12 cellular contexts compared by ENCODE assay signal in the genomic region with DNA sequence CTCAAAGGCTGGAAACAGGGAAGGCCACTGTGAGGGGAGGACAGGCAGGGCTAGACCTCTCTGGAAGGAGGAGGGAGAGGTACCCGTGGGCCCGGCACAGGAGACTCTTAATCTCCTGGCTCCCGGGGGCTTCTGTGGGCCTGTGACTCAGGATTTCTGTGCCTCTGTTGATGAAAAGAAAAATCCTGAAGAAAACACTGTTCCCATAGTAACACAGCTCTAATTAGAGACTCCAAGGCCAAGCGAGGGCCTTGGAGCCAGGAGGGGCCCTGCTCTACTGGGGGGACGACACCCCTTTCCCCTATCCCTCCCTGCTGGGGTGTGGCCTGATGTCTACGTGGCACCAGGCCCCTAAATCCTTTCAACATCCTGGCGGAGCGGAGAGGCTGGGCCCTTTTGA. TPM values are rescaled to one million over a fixed set of nuclear protein-coding genes. Genes with fewer than 3 reads are reported as not detected.
A peak's percentile ranks its signal among the peaks of the same experiment; 100 is the strongest.
DNase-seq lines count a peak whose midpoint lies in the region; ATAC-seq and TF ChIP-seq lines count a peak whose summit lies in the region.
"Had no signal": no experiment of that assay in that cellular context is flagged by ENCODE, and none has a peak within 500 bp of the region (broad histone marks: within the 10 kb centered on the region; RNA-seq: fewer than 3 reads in every experiment).

No MANE protein-coding gene starts in this region.

- H3K9me3 ChIP-seq in HAP-1 (no peaks in the 10 kb centered on the region), stomach (no peaks in the 10 kb centered on the region)
- H3K9me3 ChIP-seq: tibial artery had no signal

- intact Hi-C loops in stomach (cut with DNase I; ENCODE audit: low total_unique reads) = no loop called here

- peak overlapping the region; percentile 26 for H3K4me3 ChIP-seq in HAP-1
- H3K4me3 ChIP-seq in stomach = no peak overlapping the region
- H3K4me3 ChIP-seq: tibial artery had no signal

- H3K4me3 Mint-ChIP-seq in glutamatergic neuron (ENCODE audit: unreplicated experiment) = peak overlapping the region; percentile 97
- H3K4me3 Mint-ChIP-seq: activated CD4-positive, alpha-beta T cell treated with anti-CD3 and anti-CD28 coated beads, Interleukin-2, amount 10 ng/mL, durations not matched to agents 7 days and 5 days; activated naive CD8-positive, alpha-beta T cell treated with anti-CD3 and anti-CD28 coated beads for 36 hours had no signal

- 56 to 85% (median 70%) methylated on average over 8 of the region's 8 CpGs for WGBS in stomach, 5 donors

- in situ Hi-C loops in HAP-1 (cut with MboI; ENCODE audit: low sequenced_read_pairs) = no loop called here

- peaks cover 21% of the 10 kb centered on the region for H3K27me3 Mint-ChIP-seq in glutamatergic neuron (ENCODE audit: unreplicated experiment)

- peaks cover 21% of the 10 kb centered on the region for H3K4me1 Mint-ChIP-seq in glutamatergic neuron (ENCODE audit: low read depth, unreplicated experiment)

- TF ChIP-seq EP300 in stomach (IDR thresholded peaks at IDR 0.05) = no peak

- DNase-seq in HAP-1 (ENCODE audit: low spot score in 2 of 2) (peak; percentile 60 to 78), glutamatergic neuron (no peak), stomach (no peak), A172 (ENCODE audit: low spot score) (no peak), SK-N-DZ (ENCODE audit: low spot score) (no peak)
- DNase-seq: activated CD4-positive, alpha-beta T cell treated with anti-CD3 and anti-CD28 coated beads, Interleukin-2, amount 10 ng/mL, durations not matched to agents 7 days and 5 days; activated naive CD8-positive, alpha-beta T cell treated with anti-CD3 and anti-CD28 coated beads for 36 hours; kidney; tibial artery had no signal

- H3K36me3 ChIP-seq in HAP-1 (replicated peaks) = peaks cover 26% of the 10 kb centered on the region
- H3K36me3 ChIP-seq in stomach = no peaks in the 10 kb centered on the region
- H3K36me3 ChIP-seq: tibial artery had no signal

- ATAC-seq in GM18909 (IDR thresholded peaks at IDR 0.05; ENCODE audit: poor library complexity, unreplicated experiment) = no peak
- no peak for ATAC-seq in HG03439 (IDR thresholded peaks at IDR 0.05; ENCODE audit: unreplicated experiment)

- H3K27me3 ChIP-seq in HAP-1 (ENCODE audit: low read depth) (no peaks in the 10 kb centered on the region), stomach (peaks cover 4 to 63% (median 36%) of the 10 kb centered on the region in 3 donors)

- H3K27ac ChIP-seq in angular gyrus (ENCODE audit: low read depth, low read length) = peak overlapping the region; percentile 64
- H3K27ac ChIP-seq in stomach = peak overlapping the region in 3 of 5 donors; percentile 15 to 37 (median 32)

- no peak for TF ChIP-seq POLR2A in stomach (IDR thresholded peaks at IDR 0.05)

- TF ChIP-seq CTCF in glutamatergic neuron (IDR thresholded peaks at IDR 0.05; ENCODE audit: partially characterized antibody, unreplicated experiment) (no peak), stomach (IDR thresholded peaks at IDR 0.05) (no peak)

- H3K9me3 Mint-ChIP-seq in glutamatergic neuron (ENCODE audit: unreplicated experiment) = peaks cover 25% of the 10 kb centered on the region
- H3K9me3 Mint-ChIP-seq: activated CD4-positive, alpha-beta T cell treated with anti-CD3 and anti-CD28 coated beads, Interleukin-2, amount 10 ng/mL, durations not matched to agents 7 days and 5 days; activated naive CD8-positive, alpha-beta T cell treated with anti-CD3 and anti-CD28 coated beads for 36 hours had no signal

- H3K4me1 ChIP-seq in HAP-1 = peaks cover 39% of the 10 kb centered on the region
- H3K4me1 ChIP-seq in stomach = peaks cover 27 to 60% (median 50%) of the 10 kb centered on the region in 4 donors

- peak overlapping the region; percentile 91 for H3K27ac Mint-ChIP-seq in glutamatergic neuron (ENCODE audit: unreplicated experiment)
- H3K27ac Mint-ChIP-seq: activated CD4-positive, alpha-beta T cell treated with anti-CD3 and anti-CD28 coated beads, Interleukin-2, amount 10 ng/mL, durations not matched to agents 7 days and 5 days; activated naive CD8-positive, alpha-beta T cell treated with anti-CD3 and anti-CD28 coated beads for 36 hours had no signal

- H3K36me3 Mint-ChIP-seq in glutamatergic neuron (ENCODE audit: unreplicated experiment) = peaks cover 6% of the 10 kb centered on the region
- H3K36me3 Mint-ChIP-seq: activated naive CD8-positive, alpha-beta T cell treated with anti-CD3 and anti-CD28 coated beads for 36 hours had no signal

RNA-seq across cellular contexts. Expression of a gene that starts 5.2 kb away (rescaled TPM):
- total RNA-seq in glutamatergic neuron (ENCODE audit: unreplicated experiment) = 749 TPM
- total RNA-seq in stomach = 10 to 100 TPM; 10.5 to 31.6 (median 20.4) TPM
- polyA plus RNA-seq in stomach = 10 to 100 TPM; 16.2 to 31.4 (median 29.0) TPM
- total RNA-seq in A172 (2014; rRNA removed; shearing (Covaris generic)) = 207 and 208 TPM in 2 replicates
- polyA plus RNA-seq in SK-N-DZ (2014; cell fraction: cytosol; rRNA removed) = 513 and 629 TPM in 2 replicates
- polyA plus RNA-seq in SK-N-DZ (2014; cell fraction: nucleus; rRNA removed) = 276 and 299 TPM in 2 replicates

Comparison
In these comparisons a context has a peak if more than half of its experiments do, and no peak if none do; other contexts are left out.
1. DNase-seq: peak in HAP-1 (2 of 2); none in glutamatergic neuron (single experiment), stomach (single experiment), A172 (single experiment) and SK-N-DZ (single experiment).